In genomic region chr11:97722065-97722464, GRCh38 we compare ENCODE assay signal across 15 cellular contexts.
DNase-seq lines count a peak whose midpoint lies in the region; ATAC-seq and TF ChIP-seq lines count a peak whose summit lies in the region.
"Had no signal": no experiment of that assay in that cellular context is flagged by ENCODE, and none has a peak within 500 bp of the region (broad histone marks: within the 10 kb centered on the region; RNA-seq: fewer than 3 reads in every experiment).

No MANE protein-coding gene starts in this region.

- DNase-seq in AG04450 (ENCODE audit: low read depth, low spot score) = peak; percentile 81
- DNase-seq in HT-29 (ENCODE audit: low spot score) = peak; percentile 24
- DNase-seq in WTC11 (ENCODE audit: low spot score) = no peak
- DNase-seq in left ventricle myocardium inferior = no peak
- DNase-seq in RPMI8226 = no peak
- no peak for DNase-seq in HuH-7.5 (ENCODE audit: low spot score)
- DNase-seq: activated T-cell treated with anti-CD3 and anti-CD28 coated beads, Interleukin-2, amount 50 U/mL, for 48 hours; KBM-7; naive thymus-derived CD8-positive, alpha-beta T cell; stimulated activated naive CD8-positive, alpha-beta T cell treated with anti-CD3 and anti-CD28 coated beads, Interleukin-15, Interleukin-2, amounts not matched to agents 100 U/mL and 50 U/mL, for 24 hours had no signal

- peaks cover 11% of the 10 kb centered on the region for H3K9me3 Mint-ChIP-seq in WTC11

- no peak overlapping the region for H3K4me3 ChIP-seq in AG04450 (ENCODE audit: low read depth, low read length)
- H3K4me3 ChIP-seq in left ventricle myocardium inferior = no peak overlapping the region
- H3K4me3 ChIP-seq: BLaER1 treated with 17β-estradiol and CSF1 and Interleukin-3, amounts not matched to agents 10 nM and 100 nM had no signal

- CTCF ChIA-PET in AG04450 (lab: Charles Lee) = no interaction called here
- CTCF ChIA-PET in WTC11 (lab: Charles Lee) = interaction anchor here (1.4 kb wide), 1 partner anchor 111 kb away, joined by 3 read pairs; no protein-coding TSS in a partner anchor

- H3K4me1 ChIP-seq in left ventricle myocardium inferior = no peaks in the 10 kb centered on the region
- H3K4me1 ChIP-seq: BLaER1 treated with 17β-estradiol and CSF1 and Interleukin-3, amounts not matched to agents 10 nM and 100 nM had no signal

- H3K27me3 Mint-ChIP-seq in WTC11 (ENCODE audit: low read depth) = no peaks in the 10 kb centered on the region; the same call in 1 of the 2 replicates
- H3K27me3 Mint-ChIP-seq: central memory CD8-positive, alpha-beta T cell; naive thymus-derived CD8-positive, alpha-beta T cell had no signal

- TF ChIP-seq CTCF in AG04450 (IDR thresholded peaks at IDR 0.05; ENCODE audit: low read depth, low read length) = no peak
- no peak for TF ChIP-seq CTCF in WTC11 (IDR thresholded peaks at IDR 0.05)
- no peak for TF ChIP-seq CTCF in left ventricle myocardium inferior (IDR thresholded peaks at IDR 0.05; ENCODE audit: borderline replicate concordance)

- H3K27ac Mint-ChIP-seq in WTC11 = peak overlapping the region; percentile 20; the same call in 1 of the 2 replicates
- H3K27ac Mint-ChIP-seq: naive thymus-derived CD8-positive, alpha-beta T cell had no signal

- intact Hi-C loops in left ventricle myocardium inferior (cut with micrococcal nuclease) = no loop called here

- ATAC-seq in WTC11 (no peak; the same call in none of the 2 replicates), GM19324 (IDR thresholded peaks at IDR 0.05; ENCODE audit: low FRiP score, unreplicated experiment) (no peak), GM19351 (IDR thresholded peaks at IDR 0.05; ENCODE audit: unreplicated experiment) (no peak)
- ATAC-seq: naive thymus-derived CD8-positive, alpha-beta T cell; stimulated activated naive CD8-positive, alpha-beta T cell treated with anti-CD3 and anti-CD28 coated beads, Interleukin-15, Interleukin-2, amounts not matched to agents 100 U/mL and 50 U/mL, for 24 hours had no signal

- H3K4me1 Mint-ChIP-seq in WTC11 = peaks cover 35% of the 10 kb centered on the region
- H3K4me1 Mint-ChIP-seq: central memory CD8-positive, alpha-beta T cell; naive thymus-derived CD8-positive, alpha-beta T cell had no signal

- H3K27me3 ChIP-seq in AG04450 (ENCODE audit: control insufficient read depth, insufficient read depth, low read length) (no peaks in the 10 kb centered on the region), left ventricle myocardium inferior (ENCODE audit: low read depth) (no peaks in the 10 kb centered on the region)
- H3K27me3 ChIP-seq: BLaER1 treated with 17β-estradiol and CSF1 and Interleukin-3, amounts not matched to agents 10 nM and 100 nM had no signal

- no peaks in the 10 kb centered on the region for H3K36me3 ChIP-seq in left ventricle myocardium inferior
- H3K36me3 ChIP-seq: BLaER1 treated with 17β-estradiol and CSF1 and Interleukin-3, amounts not matched to agents 10 nM and 100 nM had no signal

- H3K27ac ChIP-seq in AG04450 (ENCODE audit: low read depth, low read length) (peak overlapping the region; percentile 66), left ventricle myocardium inferior (replicated peaks) (peak overlapping the region; percentile 20)
- H3K27ac ChIP-seq: BLaER1 treated with 17β-estradiol and CSF1 and Interleukin-3, amounts not matched to agents 10 nM and 100 nM; VCaP had no signal

- POLR2A ChIA-PET in AG04450 (lab: Yijun Ruan, JAX) (no interaction called here), WTC11 (lab: Charles Lee) (no interaction called here)

- no peak overlapping the region for H3K4me3 Mint-ChIP-seq in WTC11
- H3K4me3 Mint-ChIP-seq: central memory CD8-positive, alpha-beta T cell; naive thymus-derived CD8-positive, alpha-beta T cell had no signal

- H3K36me3 Mint-ChIP-seq in WTC11 = no peaks in the 10 kb centered on the region; the same call in 1 of the 2 replicates
- H3K36me3 Mint-ChIP-seq: naive thymus-derived CD8-positive, alpha-beta T cell had no signal

- peaks cover 9% of the 10 kb centered on the region for H3K9me3 ChIP-seq in AG04450 (ENCODE audit: control insufficient read depth, insufficient read depth, low read length)
- no peaks in the 10 kb centered on the region for H3K9me3 ChIP-seq in left ventricle myocardium inferior (replicated peaks)

TF ChIP-seq in WTC11, 78 proteins besides CTCF, POLR2A, EP300 and RAD21:
- TF ChIP-seq CREB1 (CRISPR knock-in tag; IDR thresholded peaks at IDR 0.05) = no peak
- TF ChIP-seq KAT7 (CRISPR knock-in tag; IDR thresholded peaks at IDR 0.05; ENCODE audit: borderline replicate concordance) = no peak
- TF ChIP-seq, protein P1, sequence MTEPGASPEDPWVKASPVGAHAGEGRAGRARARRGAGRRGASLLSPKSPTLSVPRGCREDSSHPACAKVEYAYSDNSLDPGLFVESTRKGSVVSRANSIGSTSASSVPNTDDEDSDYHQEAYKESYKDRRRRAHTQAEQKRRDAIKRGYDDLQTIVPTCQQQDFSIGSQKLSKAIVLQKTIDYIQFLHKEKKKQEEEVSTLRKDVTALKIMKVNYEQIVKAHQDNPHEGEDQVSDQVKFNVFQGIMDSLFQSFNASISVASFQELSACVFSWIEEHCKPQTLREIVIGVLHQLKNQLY (CRISPR knock-in tag; IDR thresholded peaks at IDR 0.05) = no peak
- TF ChIP-seq, protein P2, sequence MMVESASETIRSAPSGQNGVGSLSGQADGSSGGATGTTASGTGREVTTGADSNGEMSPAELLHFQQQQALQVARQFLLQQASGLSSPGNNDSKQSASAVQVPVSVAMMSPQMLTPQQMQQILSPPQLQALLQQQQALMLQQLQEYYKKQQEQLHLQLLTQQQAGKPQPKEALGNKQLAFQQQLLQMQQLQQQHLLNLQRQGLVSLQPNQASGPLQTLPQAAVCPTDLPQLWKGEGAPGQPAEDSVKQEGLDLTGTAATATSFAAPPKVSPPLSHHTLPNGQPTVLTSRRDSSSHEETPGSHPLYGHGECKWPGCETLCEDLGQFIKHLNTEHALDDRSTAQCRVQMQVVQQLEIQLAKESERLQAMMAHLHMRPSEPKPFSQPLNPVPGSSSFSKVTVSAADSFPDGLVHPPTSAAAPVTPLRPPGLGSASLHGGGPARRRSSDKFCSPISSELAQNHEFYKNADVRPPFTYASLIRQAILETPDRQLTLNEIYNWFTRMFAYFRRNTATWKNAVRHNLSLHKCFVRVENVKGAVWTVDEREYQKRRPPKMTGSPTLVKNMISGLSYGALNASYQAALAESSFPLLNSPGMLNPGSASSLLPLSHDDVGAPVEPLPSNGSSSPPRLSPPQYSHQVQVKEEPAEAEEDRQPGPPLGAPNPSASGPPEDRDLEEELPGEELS (CRISPR knock-in tag; IDR thresholded peaks at IDR 0.05) = no peak
- TF ChIP-seq CDX4 (CRISPR knock-in tag; IDR thresholded peaks at IDR 0.05; ENCODE audit: borderline replicate concordance) = no peak
- TF ChIP-seq JAZF1 (CRISPR knock-in tag; IDR thresholded peaks at IDR 0.05) = no peak
- TF ChIP-seq E2F1 (CRISPR knock-in tag; IDR thresholded peaks at IDR 0.05) = no peak
- TF ChIP-seq, protein P3, sequence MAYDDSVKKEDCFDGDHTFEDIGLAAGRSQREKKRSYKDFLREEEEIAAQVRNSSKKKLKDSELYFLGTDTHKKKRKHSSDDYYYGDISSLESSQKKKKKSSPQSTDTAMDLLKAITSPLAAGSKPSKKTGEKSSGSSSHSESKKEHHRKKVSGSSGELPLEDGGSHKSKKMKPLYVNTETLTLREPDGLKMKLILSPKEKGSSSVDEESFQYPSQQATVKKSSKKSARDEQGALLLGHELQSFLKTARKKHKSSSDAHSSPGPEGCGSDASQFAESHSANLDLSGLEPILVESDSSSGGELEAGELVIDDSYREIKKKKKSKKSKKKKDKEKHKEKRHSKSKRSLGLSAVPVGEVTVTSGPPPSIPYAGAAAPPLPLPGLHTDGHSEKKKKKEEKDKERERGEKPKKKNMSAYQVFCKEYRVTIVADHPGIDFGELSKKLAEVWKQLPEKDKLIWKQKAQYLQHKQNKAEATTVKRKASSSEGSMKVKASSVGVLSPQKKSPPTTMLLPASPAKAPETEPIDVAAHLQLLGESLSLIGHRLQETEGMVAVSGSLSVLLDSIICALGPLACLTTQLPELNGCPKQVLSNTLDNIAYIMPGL (CRISPR knock-in tag; IDR thresholded peaks at IDR 0.05) = no peak
- no peak for TF ChIP-seq ZNF425 (CRISPR knock-in tag; conservative IDR thresholded peaks at IDR 0.05)

Comparison
In these comparisons a context has a peak if more than half of its experiments do, and no peak if none do; other contexts are left out.
1. DNase-seq: peak in AG04450 (single experiment) and HT-29 (single experiment); none in WTC11 (single experiment), left ventricle myocardium inferior (single experiment), RPMI8226 (single experiment) and HuH-7.5 (single experiment).